9 cellular contexts compared by ENCODE assay signal in the genomic region with DNA sequence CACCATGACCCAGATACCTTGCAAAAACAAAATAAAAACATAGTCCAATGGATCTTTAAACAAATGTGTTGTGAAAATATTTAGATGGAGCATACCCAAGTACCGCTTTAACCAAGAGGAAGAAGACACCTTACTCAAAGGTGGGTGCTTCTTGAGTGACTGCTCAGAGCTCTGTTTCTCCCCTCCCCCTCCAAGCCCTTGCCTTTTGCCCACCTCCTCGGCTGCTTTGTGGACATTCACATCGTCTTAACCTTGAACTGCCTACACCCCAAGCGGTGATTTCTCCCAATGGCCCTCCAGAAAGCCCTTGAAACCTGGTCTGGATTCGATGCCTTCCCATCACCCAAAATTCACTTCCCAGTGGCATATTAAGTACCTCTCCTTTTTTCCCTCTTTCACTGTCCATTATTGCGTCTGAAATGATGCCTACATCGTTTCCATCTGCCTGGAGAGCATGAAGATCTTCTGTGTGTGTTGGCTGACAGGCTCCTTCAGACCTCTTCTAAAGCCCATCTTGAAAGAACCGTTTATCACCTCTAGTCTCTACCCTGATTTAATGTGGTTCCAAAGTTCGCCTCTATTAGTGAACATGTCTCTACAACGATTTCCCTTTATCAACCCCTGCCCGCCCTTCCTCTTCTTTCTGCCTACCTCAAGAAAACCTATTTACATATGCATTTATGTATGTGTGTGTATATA. TPM values are rescaled to one million over a fixed set of nuclear protein-coding genes. Genes with fewer than 3 reads are reported as not detected.
DNase-seq lines count a peak whose midpoint lies in the region; ATAC-seq and TF ChIP-seq lines count a peak whose summit lies in the region.
"Had no signal": no experiment of that assay in that cellular context is flagged by ENCODE, and none has a peak within 500 bp of the region (broad histone marks: within the 10 kb centered on the region; RNA-seq: fewer than 3 reads in every experiment).

No MANE protein-coding gene starts in this region.

- H3K36me3 ChIP-seq in smooth muscle cell (ENCODE audit: low read depth), result no peaks in the 10 kb centered on the region
- H3K36me3 ChIP-seq: SJCRH30 had no signal

- H3K27me3 ChIP-seq in right cardiac atrium (ENCODE audit: control insufficient read depth, insufficient read depth), result no peaks in the 10 kb centered on the region
- peaks cover 5% of the 10 kb centered on the region for H3K27me3 ChIP-seq in smooth muscle cell (ENCODE audit: low read depth)

- ATAC-seq in T-cell (replicated peaks in 1 of 4) (peak; percentile 24 to 44 (median 34)), right cardiac atrium (peak in 1 of 2 donors; percentile 7)

- DNase-seq in NCI-H1417 (lab: John Stamatoyannopoulos, UW), result peak in 2 of 3 experiments; percentile 34 to 52
- DNase-seq in NCI-H1417 treated with DMSO at 0.1 percent for 48 hours (lab: John Stamatoyannopoulos, UW), result no peak
- DNase-seq in T-cell, result peak in 6 of 34 experiments; percentile 13 to 33 (median 26)
- DNase-seq in right cardiac atrium, result no peak
- no peak for DNase-seq in smooth muscle cell (lab: John Stamatoyannopoulos, UW; ENCODE audit: unreplicated experiment)
- DNase-seq in NCI-H2081 treated with DMSO at 0.1 percent for 48 hours (lab: John Stamatoyannopoulos, UW), result no peak
- no peak for DNase-seq in RKO (ENCODE audit: low spot score)
- no peak for DNase-seq in pons (ENCODE audit: low spot score)
- DNase-seq: SJCRH30 had no signal

- H3K4me3 Mint-ChIP-seq in T-cell, result peak overlapping the region; percentile 90 to 94 (median 90)

- WGBS in right cardiac atrium, result 51% methylated on average over 11 of the region's 11 CpGs
- 71% methylated on average over 11 of the region's 11 CpGs for WGBS in smooth muscle cell (ENCODE audit: low lambda C conversion rate)

- no peaks in the 10 kb centered on the region for H3K27me3 Mint-ChIP-seq in T-cell

- H3K9ac ChIP-seq in smooth muscle cell (ENCODE audit: low read depth), result no peak overlapping the region

- H2AFZ ChIP-seq in smooth muscle cell (ENCODE audit: low read depth), result peak overlapping the region; percentile 91

- peak overlapping the region; percentile 91 for H3K4me2 ChIP-seq in smooth muscle cell

- no peak for TF ChIP-seq CTCF in smooth muscle cell (IDR thresholded peaks at IDR 0.05; ENCODE audit: borderline replicate concordance, insufficient read depth, poor library complexity, severe bottlenecking)

- CTCF ChIA-PET in T-cell (lab: Charles Lee), result interaction anchor here (0.6 to 1.1 kb wide), 3 partner anchors 10 to 571 kb away, joined by 3 read pairs; no protein-coding TSS in a partner anchor

- intact Hi-C loops in right cardiac atrium (cut with DNase I), result loop anchor here in 1 of 4 donors (10.0 kb wide), 1 partner anchor 62 kb away; no protein-coding TSS in a partner anchor

- H3K27ac ChIP-seq in right cardiac atrium (ENCODE audit: low read length), result peak overlapping the region; percentile 50
- no peak overlapping the region for H3K27ac ChIP-seq in smooth muscle cell (ENCODE audit: low read depth)
- H3K27ac ChIP-seq: SJCRH30 had no signal

- H3K4me1 Mint-ChIP-seq in T-cell, result peaks cover 76 to 77% (median 76%) of the 10 kb centered on the region in 3 donors

- POLR2A ChIA-PET in T-cell (lab: Charles Lee), result interaction anchor here (0.5 to 3.1 kb wide), 3 partner anchors 12 to 124 kb away, joined by 5 to 11 read pairs (median 6); no protein-coding TSS in a partner anchor

- H3K27ac Mint-ChIP-seq in T-cell, result peak overlapping the region; percentile 92 to 96

- H3K4me1 ChIP-seq in right cardiac atrium (ENCODE audit: control insufficient read depth, insufficient read depth, low read length) (no peaks in the 10 kb centered on the region), smooth muscle cell (ENCODE audit: low read depth) (no peaks in the 10 kb centered on the region)
- H3K4me1 ChIP-seq: SJCRH30 had no signal

- H3K79me2 ChIP-seq in smooth muscle cell (ENCODE audit: low read depth), result no peaks in the 10 kb centered on the region

- no peaks in the 10 kb centered on the region for H3K36me3 Mint-ChIP-seq in T-cell

- no peaks in the 10 kb centered on the region for H4K20me1 ChIP-seq in smooth muscle cell (ENCODE audit: low read depth)

- H3F3A ChIP-seq in smooth muscle cell (ENCODE audit: low read depth), result no peaks in the 10 kb centered on the region

- no peaks in the 10 kb centered on the region for H3K9me3 ChIP-seq in right cardiac atrium (ENCODE audit: control insufficient read depth, low read length)
- no peaks in the 10 kb centered on the region for H3K9me3 ChIP-seq in smooth muscle cell (replicated peaks; ENCODE audit: low read depth)
- H3K9me3 ChIP-seq: SJCRH30 had no signal

- H3K4me3 ChIP-seq in right cardiac atrium (ENCODE audit: low read length) (peak overlapping the region; percentile 76), smooth muscle cell (peak overlapping the region; percentile 69)

- no peaks in the 10 kb centered on the region for H3K9me3 Mint-ChIP-seq in T-cell

RNA-seq across cellular contexts. Expression of a gene that starts 1.0 kb away (rescaled TPM):
- total RNA-seq in T-cell, result 10 to 100 TPM; 17.4 to 56.1 (median 23.0) TPM
- 10 to 100 TPM in 1 of 4 donors, 1 to 10 TPM in 3; 4.8 to 10.3 (median 9.0) TPM for total RNA-seq in right cardiac atrium
- 2.1 TPM for polyA plus RNA-seq in right cardiac atrium
- 1.8 and 3.0 TPM in 2 replicates for total RNA-seq in smooth muscle cell
- 0.25 and 0.47 TPM in 2 replicates for polyA plus RNA-seq in smooth muscle cell

Comparison
In these comparisons a context has a peak if more than half of its experiments do, and no peak if none do; other contexts are left out.
1. DNase-seq: peak in NCI-H1417 (2 of 3); none in NCI-H1417 treated with DMSO at 0.1 percent for 48 hours (single experiment), right cardiac atrium (0 of 3), smooth muscle cell (single experiment), NCI-H2081 treated with DMSO at 0.1 percent for 48 hours (single experiment), RKO (single experiment) and pons (single experiment).